Comparison of ENCODE assay signal across 13 cellular contexts in genomic region chr3:43345877-43346276, GRCh38. TPM values are rescaled to one million over a fixed set of nuclear protein-coding genes. Genes with fewer than 3 reads are reported as not detected.
DNase-seq lines count a peak whose midpoint lies in the region; ATAC-seq and TF ChIP-seq lines count a peak whose summit lies in the region.
"Had no signal": no experiment of that assay in that cellular context is flagged by ENCODE, and none has a peak within 500 bp of the region (broad histone marks: within the 10 kb centered on the region; RNA-seq: fewer than 3 reads in every experiment).

No MANE protein-coding gene starts in this region.

- no peak overlapping the region for H4K5ac ChIP-seq in mesendoderm (ENCODE audit: low read length)

- H3K4me3 ChIP-seq in AG10803 (ENCODE audit: low read length) (no peak overlapping the region), mesendoderm (ENCODE audit: low read length) (no peak overlapping the region)
- H3K4me3 ChIP-seq: left lung, upper lobe of right lung had no signal

- no CpG with 5 or more reads among the region's 6 CpGs for WGBS in mesendoderm (ENCODE audit: extremely low coverage, insufficient coverage, low lambda C conversion rate)

- H3K23ac ChIP-seq in mesendoderm (ENCODE audit: low read length), result no peak overlapping the region

- no peaks in the 10 kb centered on the region for H3K79me2 ChIP-seq in mesendoderm (ENCODE audit: control insufficient read depth, insufficient read depth, low read length)
- H3K79me2 ChIP-seq: parathyroid adenoma had no signal

- no peaks in the 10 kb centered on the region for H3K79me1 ChIP-seq in mesendoderm (ENCODE audit: low read length)

- H3K4ac ChIP-seq in mesendoderm (ENCODE audit: low read depth, low read length), result no peak overlapping the region

- H4K8ac ChIP-seq in mesendoderm (ENCODE audit: low read depth, low read length), result no peak overlapping the region

- no peaks in the 10 kb centered on the region for H3K27me3 Mint-ChIP-seq in activated T-helper 17 cell treated with anti-CD3 and anti-CD28 coated beads, Interleukin-2, amount 50 U/mL, for 72 hours

- no peak overlapping the region for H3K18ac ChIP-seq in mesendoderm (ENCODE audit: low read length)

- no peak overlapping the region for H3K56ac ChIP-seq in mesendoderm (ENCODE audit: low read length)

- H3K9me3 Mint-ChIP-seq in activated T-helper 17 cell treated with anti-CD3 and anti-CD28 coated beads, Interleukin-2, amount 50 U/mL, for 72 hours, result no peaks in the 10 kb centered on the region

- H2BK15ac ChIP-seq in mesendoderm (replicated peaks; ENCODE audit: low read depth), result no peak overlapping the region

- H3K9ac ChIP-seq in mesendoderm (ENCODE audit: low read length), result no peak overlapping the region
- H3K9ac ChIP-seq: parathyroid adenoma had no signal

- peak; percentile 89 for ATAC-seq in activated T-helper 17 cell treated with anti-CD3 and anti-CD28 coated beads, Interleukin-2, amount 50 U/mL, for 72 hours (replicated peaks)
- ATAC-seq: left lung, upper lobe of right lung had no signal

- H3K27ac Mint-ChIP-seq in activated T-helper 17 cell treated with anti-CD3 and anti-CD28 coated beads, Interleukin-2, amount 50 U/mL, for 72 hours, result peak overlapping the region; percentile 85

- H3K36me3 ChIP-seq in mesendoderm (ENCODE audit: control insufficient read depth, insufficient read depth, low read length), result no peaks in the 10 kb centered on the region

- TF ChIP-seq CTCF in AG10803 (conservative IDR thresholded peaks at IDR 0.05; ENCODE audit: low read length), result no peak

- no peak overlapping the region for H3K4me2 ChIP-seq in mesendoderm (ENCODE audit: low read length)

- H2AK5ac ChIP-seq in mesendoderm (ENCODE audit: low read length), result no peak overlapping the region

- DNase-seq in AG10803 (ENCODE audit: low read depth) (peak; percentile 47), GM03348 (ENCODE audit: low spot score) (peak; percentile 54), myocyte (ENCODE audit: low read depth) (peak; percentile 76), mesendoderm (no peak), T-helper 9 cell (no peak), COLO668 (lab: John Stamatoyannopoulos, UW; ENCODE audit: unreplicated experiment) (no peak), NCI-H82 (lab: John Stamatoyannopoulos, UW) (no peak)
- DNase-seq: activated CD8-positive, alpha-beta memory T cell treated with anti-CD3 and anti-CD28 coated beads, Interleukin-2, amount 50 U/mL, for 48 hours; left lung; NCI-H1092 treated with DMSO at 0.1 percent for 48 hours; upper lobe of right lung had no signal

- H2BK120ac ChIP-seq in mesendoderm (ENCODE audit: low read depth, low read length), result no peak overlapping the region

- no peaks in the 10 kb centered on the region for H3K4me1 ChIP-seq in mesendoderm (ENCODE audit: control insufficient read depth, low read depth, low read length)
- H3K4me1 ChIP-seq: left lung, parathyroid adenoma, upper lobe of right lung had no signal

- H3K36me3 Mint-ChIP-seq in activated T-helper 17 cell treated with anti-CD3 and anti-CD28 coated beads, Interleukin-2, amount 50 U/mL, for 72 hours (ENCODE audit: low read depth), result peaks cover 98% of the 10 kb centered on the region

- H3K27me3 ChIP-seq in mesendoderm (ENCODE audit: insufficient read depth, low read length, poor library complexity), result no peaks in the 10 kb centered on the region
- H3K27me3 ChIP-seq: left lung, upper lobe of right lung had no signal

- H3K4me1 Mint-ChIP-seq in activated T-helper 17 cell treated with anti-CD3 and anti-CD28 coated beads, Interleukin-2, amount 50 U/mL, for 72 hours, result peaks cover 26% of the 10 kb centered on the region

- peak overlapping the region; percentile 74 for H3K4me3 Mint-ChIP-seq in activated T-helper 17 cell treated with anti-CD3 and anti-CD28 coated beads, Interleukin-2, amount 50 U/mL, for 72 hours

- H2BK5ac ChIP-seq in mesendoderm (ENCODE audit: low read length), result no peak overlapping the region

- H3K27ac ChIP-seq in mesendoderm (ENCODE audit: low read depth, low read length), result no peak overlapping the region
- H3K27ac ChIP-seq: parathyroid adenoma had no signal

RNA-seq across cellular contexts. Expression of gene SNRK, which starts 59.5 kb away (rescaled TPM):
- total RNA-seq in activated T-helper 17 cell treated with anti-CD3 and anti-CD28 coated beads, Interleukin-2, amount 50 U/mL, for 72 hours, result 10 to 100 TPM; 25.7 to 25.8 TPM
- total RNA-seq in myocyte, result 18.8 and 21.2 TPM in 2 replicates
- polyA plus RNA-seq in myocyte (2012), result 5.2 TPM
- polyA plus RNA-seq in mesendoderm (2013, experiment 1 of 2), result 4.5 TPM
- 4.4 TPM for polyA plus RNA-seq in mesendoderm (2013, experiment 2 of 2)

Comparison
In these comparisons a context has a peak if more than half of its experiments do, and no peak if none do; other contexts are left out.
1. DNase-seq: peak in AG10803 (single experiment), GM03348 (single experiment) and myocyte (single experiment); none in mesendoderm (single experiment), T-helper 9 cell (single experiment), COLO668 (single experiment) and NCI-H82 (single experiment).